9 cellular contexts compared by ENCODE assay signal in genomic region chr7:144391823-144392255, GRCh38. TPM values are rescaled to one million over a fixed set of nuclear protein-coding genes. Genes with fewer than 3 reads are reported as not detected.
DNase-seq lines count a peak whose midpoint lies in the region; ATAC-seq and TF ChIP-seq lines count a peak whose summit lies in the region.
"Had no signal": no experiment of that assay in that cellular context is flagged by ENCODE, and none has a peak within 500 bp of the region (broad histone marks: within the 10 kb centered on the region; RNA-seq: fewer than 3 reads in every experiment).

No MANE protein-coding gene starts in this region.

- no peak overlapping the region for H3K27ac Mint-ChIP-seq in activated CD4-positive, alpha-beta memory T cell treated with anti-CD3 and anti-CD28 coated beads for 36 hours

- H3K36me3 Mint-ChIP-seq in activated CD4-positive, alpha-beta memory T cell treated with anti-CD3 and anti-CD28 coated beads for 36 hours, result no peaks in the 10 kb centered on the region

- CTCF ChIA-PET in AG04450 (lab: Charles Lee), result interaction anchor here (0.7 to 1.8 kb wide), 9 partner anchors 11 to 998 kb away, joined by 3 to 24 read pairs (median 4); no protein-coding TSS in a partner anchor
- CTCF ChIA-PET in activated CD4-positive, alpha-beta memory T cell treated with anti-CD3 and anti-CD28 coated beads for 36 hours (lab: Charles Lee), result interaction anchor here (1.2 to 2.5 kb wide), 3 partner anchors 10 to 214 kb away, joined by 4 to 13 read pairs (median 5); no protein-coding TSS in a partner anchor

- WGBS in gastroesophageal sphincter (ENCODE audit: low coverage in 1 of 2), 2 donors, result 0 to 5% methylated on average over 3 to 8 of the region's 8 CpGs

- H3K27me3 Mint-ChIP-seq in activated CD4-positive, alpha-beta memory T cell treated with anti-CD3 and anti-CD28 coated beads for 36 hours, result no peaks in the 10 kb centered on the region

- H3K4me1 ChIP-seq in gastroesophageal sphincter, result peaks cover 0 to 21% (median 0%) of the 10 kb centered on the region in 3 donors
- H3K4me1 ChIP-seq: SJCRH30 had no signal

- no peak overlapping the region; the same call in 1 of the 2 replicates for H3K4me3 ChIP-seq in AG04450 (ENCODE audit: low read depth, low read length)
- H3K4me3 ChIP-seq in GM06990 (replicated peaks; ENCODE audit: low read depth, low read length), result no peak overlapping the region
- no peak overlapping the region for H3K4me3 ChIP-seq in gastroesophageal sphincter
- H3K4me3 ChIP-seq: SJCRH30 had no signal

- H3K4me1 Mint-ChIP-seq in activated CD4-positive, alpha-beta memory T cell treated with anti-CD3 and anti-CD28 coated beads for 36 hours (ENCODE audit: low read depth), result peaks cover 2% of the 10 kb centered on the region

- peak; percentile 78 for ATAC-seq in HG02588 (IDR thresholded peaks at IDR 0.05; ENCODE audit: unreplicated experiment)
- peak; percentile 72 for ATAC-seq in gastroesophageal sphincter

- intact Hi-C loops in activated CD4-positive, alpha-beta memory T cell treated with anti-CD3 and anti-CD28 coated beads for 36 hours (cut with micrococcal nuclease), result no loop called here

- no peak overlapping the region for H3K27ac ChIP-seq in AG04450 (ENCODE audit: low read depth, low read length)
- no peak overlapping the region for H3K27ac ChIP-seq in gastroesophageal sphincter
- H3K27ac ChIP-seq: SJCRH30 had no signal

- TF ChIP-seq POLR2A in gastroesophageal sphincter (IDR thresholded peaks at IDR 0.05), result no peak

- TF ChIP-seq CTCF in AG04450 (IDR thresholded peaks at IDR 0.05; ENCODE audit: low read depth, low read length) (peak; percentile 74), GM06990 (IDR thresholded peaks at IDR 0.05; ENCODE audit: insufficient read depth, low read length, poor library complexity, severe bottlenecking) (peak; percentile 57), gastroesophageal sphincter (IDR thresholded peaks at IDR 0.05) (peak; percentile 45 to 81 (median 68))

- H3K27me3 ChIP-seq in AG04450 (ENCODE audit: control insufficient read depth, insufficient read depth, low read length), result no peaks in the 10 kb centered on the region
- no peaks in the 10 kb centered on the region; the same call in 1 of the 2 replicates for H3K27me3 ChIP-seq in GM06990 (replicated peaks; ENCODE audit: control insufficient read depth, insufficient read depth, low read length)
- no peaks in the 10 kb centered on the region for H3K27me3 ChIP-seq in gastroesophageal sphincter

- no peak for TF ChIP-seq EP300 in gastroesophageal sphincter (IDR thresholded peaks at IDR 0.05)

- peak overlapping the region; percentile 38 for H3K4me3 Mint-ChIP-seq in activated CD4-positive, alpha-beta memory T cell treated with anti-CD3 and anti-CD28 coated beads for 36 hours

- DNase-seq in AG04450 (ENCODE audit: low read depth, low spot score) (peak; percentile 6), GM06990 (ENCODE audit: extremely low read depth, insufficient read length) (no peak), NCI-H146 (lab: John Stamatoyannopoulos, UW) (peak; percentile 11), pons (ENCODE audit: low spot score) (peak; percentile 78), activated gamma-delta T cell treated with Interleukin-2 at 50 U/mL for 16 hours (no peak)
- DNase-seq in activated CD4-positive, alpha-beta memory T cell treated with anti-CD3 and anti-CD28 coated beads for 36 hours, result no peak

- no peaks in the 10 kb centered on the region for H3K9me3 ChIP-seq in AG04450 (ENCODE audit: control insufficient read depth, insufficient read depth, low read length)
- H3K9me3 ChIP-seq in gastroesophageal sphincter, result no peaks in the 10 kb centered on the region
- H3K9me3 ChIP-seq: SJCRH30 had no signal

- POLR2A ChIA-PET in AG04450 (lab: Yijun Ruan, JAX), result no interaction called here
- POLR2A ChIA-PET in activated CD4-positive, alpha-beta memory T cell treated with anti-CD3 and anti-CD28 coated beads for 36 hours (lab: Charles Lee), result no interaction called here

- no peaks in the 10 kb centered on the region for H3K9me3 Mint-ChIP-seq in activated CD4-positive, alpha-beta memory T cell treated with anti-CD3 and anti-CD28 coated beads for 36 hours

- H3K36me3 ChIP-seq in GM06990 (ENCODE audit: control insufficient read depth, insufficient read depth, low read length) (no peaks in the 10 kb centered on the region), gastroesophageal sphincter (no peaks in the 10 kb centered on the region)
- H3K36me3 ChIP-seq: SJCRH30 had no signal

RNA-seq across cellular contexts. Expression of gene NOBOX, which starts 11.7 kb away (rescaled TPM):
- polyA plus RNA-seq in AG04450 (2011; rRNA removed), result not detected in 2 replicates
- polyA minus RNA-seq in AG04450 (2011; rRNA and poly(A)+ RNA removed), result not detected in 2 replicates
- not detected for total RNA-seq in activated CD4-positive, alpha-beta memory T cell treated with anti-CD3 and anti-CD28 coated beads for 36 hours
- not detected for total RNA-seq in gastroesophageal sphincter
- total RNA-seq: SJCRH30 had no signal

RNA-seq across cellular contexts. Expression of gene ARHGEF5, which starts 36.6 kb away (rescaled TPM):
- 0.47 and 0.79 TPM in 2 replicates for polyA plus RNA-seq in AG04450 (2011; rRNA removed)
- 1.1 and 1.5 TPM in 2 replicates for polyA minus RNA-seq in AG04450 (2011; rRNA and poly(A)+ RNA removed)
- total RNA-seq in activated CD4-positive, alpha-beta memory T cell treated with anti-CD3 and anti-CD28 coated beads for 36 hours, result 10 to 100 TPM; 17.0 to 17.2 TPM
- 10 to 100 TPM in 1 of 4 donors, 1 to 10 TPM in 3; 2.6 to 13.3 (median 5.2) TPM for total RNA-seq in gastroesophageal sphincter
- total RNA-seq: SJCRH30 had no signal

Comparison
In these comparisons a context has a peak if more than half of its experiments do, and no peak if none do; other contexts are left out.
1. DNase-seq: peak in AG04450 (single experiment), NCI-H146 (single experiment) and pons (single experiment); none in GM06990 (single experiment), activated CD4-positive, alpha-beta memory T cell treated with anti-CD3 and anti-CD28 coated beads for 36 hours (single experiment) and activated gamma-delta T cell treated with Interleukin-2 at 50 U/mL for 16 hours (single experiment).
2. Peak in every context shown above with its lines, with median percentiles within 50 percentile points of each other: CTCF ChIP-seq.